In genomic region chr1:154531950-154532349, GRCh38 we compare ENCODE assay signal across 8 cellular contexts. TPM values are rescaled to one million over a fixed set of nuclear protein-coding genes. Genes with fewer than 3 reads are reported as not detected.
"Had no signal": no experiment of that assay in that cellular context is flagged by ENCODE, and none has a peak within 500 bp of the region (broad histone marks: within the 10 kb centered on the region; RNA-seq: fewer than 3 reads in every experiment).

No MANE protein-coding gene starts in this region.

RNA-seq across cellular contexts. Expression of gene SHE, which starts 29.7 kb away (rescaled TPM):
- total RNA-seq: myocyte; naive thymus-derived CD4-positive, alpha-beta T cell had no signal

RNA-seq across cellular contexts. Expression of gene TDRD10, which starts 29.9 kb away (rescaled TPM):
- total RNA-seq: kidney epithelial cell, mononuclear cell, myocyte had no signal

RNA-seq across cellular contexts. Expression of gene CHRNB2, which starts 35.6 kb away (rescaled TPM):
- total RNA-seq: left ventricle myocardium inferior; left ventricle myocardium superior; lower lobe of right lung; mesenteric fat pad; mononuclear cell; naive thymus-derived CD4-positive, alpha-beta T cell had no signal
